ENCODE assay signal across 10 cellular contexts in the genomic region with DNA sequence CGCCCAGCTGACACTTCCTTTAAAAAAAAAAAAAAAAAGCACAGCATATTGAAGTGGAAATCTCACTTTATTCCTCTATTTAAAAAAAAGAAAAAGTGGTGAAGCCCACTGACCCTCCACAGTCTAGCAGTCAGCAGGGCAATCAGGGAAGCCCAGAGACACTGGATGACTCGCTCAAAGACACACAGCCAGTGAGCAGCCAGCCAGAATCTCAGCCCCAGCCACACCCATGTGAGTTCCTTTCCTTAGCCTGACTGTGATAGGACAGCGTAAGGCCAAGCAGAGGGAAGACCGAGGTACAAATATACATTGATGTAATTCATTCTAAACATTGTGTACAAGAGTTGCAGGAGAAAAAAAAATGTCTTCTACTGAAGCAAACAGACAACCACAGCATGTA. TPM values are rescaled to one million over a fixed set of nuclear protein-coding genes. Genes with fewer than 3 reads are reported as not detected.
DNase-seq lines count a peak whose midpoint lies in the region; ATAC-seq, FAIRE-seq and TF ChIP-seq lines count a peak whose summit lies in the region.
"Had no signal": no experiment of that assay in that cellular context is flagged by ENCODE, and none has a peak within 500 bp of the region (broad histone marks: within the 10 kb centered on the region; RNA-seq: fewer than 3 reads in every experiment).

No MANE protein-coding gene starts in this region.

- no peak for FAIRE-seq in A549 (lab: Jason Lieb, UNC)
- FAIRE-seq: islet of Langerhans had no signal

- H3K4me3 Mint-ChIP-seq in immature natural killer cell: peak overlapping the region in 4 of 5 donors; percentile 45 to 74 (median 68)

- no peak for TF ChIP-seq POLR2A in A549 (IDR thresholded peaks at IDR 0.05; ENCODE audit: low read length)

- TF ChIP-seq EP300 in A549 (IDR thresholded peaks at IDR 0.05): no peak

- CTCF ChIA-PET in A549 (lab: Yijun Ruan, JAX): interaction anchor here (1.2 kb wide), 1 partner anchor 24 kb away, joined by 3 read pairs; no protein-coding TSS in a partner anchor

- H3K9me3 ChIP-seq in A549: no peaks in the 10 kb centered on the region

- peaks cover 43% of the 10 kb centered on the region for H3K4me1 ChIP-seq in A549

- TF ChIP-seq CTCF in A549 (IDR thresholded peaks at IDR 0.05): no peak

- H3K9me3 Mint-ChIP-seq in immature natural killer cell: no peaks in the 10 kb centered on the region

- DNase-seq in A549 (ENCODE audit: low read depth in 1 of 2, low spot score in 1 of 2) (peak in 1 of 2 experiments; percentile 27), EH (ENCODE audit: low read depth) (peak; percentile 47), immature natural killer cell (no peak), activated gamma-delta T cell treated with Interleukin-2 at 50 U/mL for 16 hours (no peak), H4 (ENCODE audit: low spot score) (no peak), Ammon's horn (ENCODE audit: low spot score) (no peak)
- DNase-seq in activated CD4-positive, alpha-beta T cell treated with anti-CD3 and anti-CD28 coated beads, Interleukin-2, amount 50 U/mL, for 1 hour: peak; percentile 34
- DNase-seq: NCI-H2081 treated with DMSO at 0.1 percent for 48 hours had no signal

- peaks cover 0 to 3% (median 0%) of the 10 kb centered on the region in 3 donors for H3K27me3 Mint-ChIP-seq in immature natural killer cell (ENCODE audit: low read depth in 3 of 3)

- ATAC-seq in A549: peak; percentile 78 to 83; a peak in 5 of 6 replicates
- ATAC-seq in HG03108 (IDR thresholded peaks at IDR 0.05; ENCODE audit: unreplicated experiment): no peak

- 66% methylated on average over 4 of the region's 4 CpGs for WGBS in A549 (ENCODE audit: missing lambda C conversion rate)

- H3K4me1 Mint-ChIP-seq in immature natural killer cell: peaks cover 85 to 94% of the 10 kb centered on the region in 2 donors

- TF ChIP-seq RAD21 in A549 (conservative IDR thresholded peaks at IDR 0.05 in 1 of 2, IDR thresholded peaks at IDR 0.05 in 1 of 2): no peak

- H3K27ac Mint-ChIP-seq in immature natural killer cell: peak overlapping the region; percentile 68 to 87 (median 80)

- H3K36me3 Mint-ChIP-seq in immature natural killer cell: peaks cover 0 to 11% (median 8%) of the 10 kb centered on the region in 3 donors

- no peak overlapping the region for H3K4me3 ChIP-seq in A549

- no peak overlapping the region for H3K27ac ChIP-seq in A549

- H3K4me2 ChIP-seq in A549: peak overlapping the region; percentile 32; the same call in 1 of the 3 replicates

- POLR2A ChIA-PET in A549 (lab: Yijun Ruan, JAX): no interaction called here

TF ChIP-seq in A549, 52 proteins besides CTCF, POLR2A, EP300 and RAD21:
- TF ChIP-seq CBX2 (IDR thresholded peaks at IDR 0.05; ENCODE audit: borderline replicate concordance, low read depth) (no peak), POLR2AphosphoS2 (conservative IDR thresholded peaks at IDR 0.05; ENCODE audit: low read length) (no peak), CEBPB (IDR thresholded peaks at IDR 0.05) (no peak), JUN (IDR thresholded peaks at IDR 0.05) (no peak), RNF2 (IDR thresholded peaks at IDR 0.05; ENCODE audit: borderline replicate concordance, low read depth) (no peak), ZNF302 (CRISPR knock-in tag; IDR thresholded peaks at IDR 0.05) (no peak), RFX5 (IDR thresholded peaks at IDR 0.05) (no peak), RARB (CRISPR knock-in tag; IDR thresholded peaks at IDR 0.05) (no peak), ZC3H11A (IDR thresholded peaks at IDR 0.05) (no peak), TFCP2L1 (CRISPR knock-in tag; IDR thresholded peaks at IDR 0.05) (no peak), SMC3 (IDR thresholded peaks at IDR 0.05) (no peak), TP53 (CRISPR knock-in tag; IDR thresholded peaks at IDR 0.05) (no peak), GATA3 (IDR thresholded peaks at IDR 0.05; ENCODE audit: borderline replicate concordance) (no peak)
- TF ChIP-seq, protein P1, sequence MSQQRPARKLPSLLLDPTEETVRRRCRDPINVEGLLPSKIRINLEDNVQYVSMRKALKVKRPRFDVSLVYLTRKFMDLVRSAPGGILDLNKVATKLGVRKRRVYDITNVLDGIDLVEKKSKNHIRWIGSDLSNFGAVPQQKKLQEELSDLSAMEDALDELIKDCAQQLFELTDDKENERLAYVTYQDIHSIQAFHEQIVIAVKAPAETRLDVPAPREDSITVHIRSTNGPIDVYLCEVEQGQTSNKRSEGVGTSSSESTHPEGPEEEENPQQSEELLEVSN (IDR thresholded peaks at IDR 0.05; ENCODE audit: borderline replicate concordance, low read depth): no peak
- TF ChIP-seq, protein P2, sequence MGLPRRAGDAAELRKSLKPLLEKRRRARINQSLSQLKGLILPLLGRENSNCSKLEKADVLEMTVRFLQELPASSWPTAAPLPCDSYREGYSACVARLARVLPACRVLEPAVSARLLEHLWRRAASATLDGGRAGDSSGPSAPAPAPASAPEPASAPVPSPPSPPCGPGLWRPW (IDR thresholded peaks at IDR 0.05): no peak

RNA-seq across cellular contexts. Expression of gene XPO6, which starts 22.5 kb away (rescaled TPM):
- polyA plus RNA-seq in A549 (2011; rRNA removed): 108 and 115 TPM in 2 replicates
- 133 and 154 TPM in 2 replicates for polyA plus RNA-seq in A549 (2012; cell fraction: cytosol; rRNA removed)
- polyA plus RNA-seq in A549 (2012; cell fraction: nucleus; rRNA removed): 437 and 484 TPM in 2 replicates
- polyA plus RNA-seq in A549 (2017; fragmentation: RNase III; extraction: RNeasy Plus Mini Kit Qiagen cat#74134 plus additional on column Dnase treatment): 63.0 to 76.5 TPM (median 70.9 TPM) in 3 replicates
- polyA minus RNA-seq in A549 (2011; rRNA and poly(A)+ RNA removed): 183 and 199 TPM in 2 replicates
- 10 to 100 TPM; 40.7 to 75.5 (median 42.2) TPM for polyA plus RNA-seq in immature natural killer cell
- total RNA-seq in H4 (2014; rRNA removed; shearing (Covaris generic)): 46.8 and 54.2 TPM in 2 replicates

Comparison
In these comparisons a context has a peak if more than half of its experiments do, and no peak if none do; other contexts are left out.
1. DNase-seq: peak in EH (single experiment) and activated CD4-positive, alpha-beta T cell treated with anti-CD3 and anti-CD28 coated beads, Interleukin-2, amount 50 U/mL, for 1 hour (single experiment); none in immature natural killer cell (0 of 3), activated gamma-delta T cell treated with Interleukin-2 at 50 U/mL for 16 hours (single experiment), H4 (single experiment) and Ammon's horn (single experiment).